In genomic region chr15:40770147-40770721, GRCh38 we compare ENCODE assay signal across 7 cellular contexts. TPM values are rescaled to one million over a fixed set of nuclear protein-coding genes. Genes with fewer than 3 reads are reported as not detected.
DNase-seq lines count a peak whose midpoint lies in the region; ATAC-seq, FAIRE-seq and TF ChIP-seq lines count a peak whose summit lies in the region.

No MANE protein-coding gene starts in this region.

- peaks cover 73% of the 10 kb centered on the region for H3K4me1 ChIP-seq in Karpas-422 (ENCODE audit: low read length)

- peaks cover 8% of the 10 kb centered on the region for H3K36me3 Mint-ChIP-seq in nephron progenitor cell (ENCODE audit: low read depth)

- peaks cover 30% of the 10 kb centered on the region for H3K4me1 Mint-ChIP-seq in nephron progenitor cell

- no peak for TF ChIP-seq CTCF in nephron progenitor cell (IDR thresholded peaks at IDR 0.05)

- no peaks in the 10 kb centered on the region for H3K9me2 ChIP-seq in Karpas-422 (replicated peaks; ENCODE audit: insufficient read depth, low read length)

- H3K79me2 ChIP-seq in Karpas-422 (ENCODE audit: low read length), result peaks cover 9% of the 10 kb centered on the region; the same call in 1 of the 2 replicates

- FAIRE-seq in H54 (lab: Jason Lieb, UNC), result no peak

- peak overlapping the region; percentile 65 for H3K9ac ChIP-seq in Karpas-422 (ENCODE audit: low read length)

- H3K4me3 Mint-ChIP-seq in nephron progenitor cell, result no peak overlapping the region

- ATAC-seq in GM21528 (IDR thresholded peaks at IDR 0.05; ENCODE audit: low FRiP score, unreplicated experiment), result no peak

- H3K36me3 ChIP-seq in Karpas-422 (ENCODE audit: insufficient read depth, low read length), result peaks cover 3% of the 10 kb centered on the region; the same call in 1 of the 2 replicates

- DNase-seq in G401 (ENCODE audit: low spot score), result peak; percentile 55
- DNase-seq in Karpas-422, result peak; percentile 91
- peak in 1 of 61 donors; percentile 21 for DNase-seq in caudate nucleus (lab: John Stamatoyannopoulos, UW)
- DNase-seq in nephron progenitor cell, result no peak
- no peak for DNase-seq in OCI-M1 (lab: John Stamatoyannopoulos, UW)
- DNase-seq in H54 (ENCODE audit: insufficient read length, low spot score), result no peak

- H3K27ac ChIP-seq in Karpas-422 (ENCODE audit: low read length) (peak overlapping the region; percentile 96), caudate nucleus (ENCODE audit: low read depth, low read length) (peak overlapping the region; percentile 44)

- H3K27me3 ChIP-seq in Karpas-422 (ENCODE audit: low read length), result no peaks in the 10 kb centered on the region

- H4K20me1 ChIP-seq in Karpas-422 (ENCODE audit: insufficient read depth, low read depth, low read length), result peaks cover 8% of the 10 kb centered on the region; the same call in 1 of the 2 replicates

- peak overlapping the region; percentile 70 for H3K4me2 ChIP-seq in Karpas-422 (ENCODE audit: low read depth, low read length, poor library complexity, severe bottlenecking)

- in situ Hi-C loops in G401 (cut with HindIII; ENCODE audit: low sequenced_read_pairs), result no loop called here

- H3K27ac Mint-ChIP-seq in nephron progenitor cell, result peak overlapping the region; percentile 81

- H3K9me3 Mint-ChIP-seq in nephron progenitor cell, result no peaks in the 10 kb centered on the region

- H3K4me3 ChIP-seq in Karpas-422 (ENCODE audit: low read length), result peak overlapping the region; percentile 44; the same call in 1 of the 2 replicates

- no peaks in the 10 kb centered on the region for H3K9me3 ChIP-seq in Karpas-422 (ENCODE audit: low read length)

- no peak for TF ChIP-seq POLR2A in H54 (IDR thresholded peaks at IDR 0.05; ENCODE audit: low read depth, low read length)

- H3K27me3 Mint-ChIP-seq in nephron progenitor cell (ENCODE audit: low read depth, poor library complexity), result no peaks in the 10 kb centered on the region

- H2AFZ ChIP-seq in Karpas-422 (ENCODE audit: low read length), result no peak overlapping the region

RNA-seq across cellular contexts. Expression of gene C15orf62, which starts 0.5 kb away (rescaled TPM):
- total RNA-seq in G401 (2014; rRNA removed; shearing (Covaris generic)), result 3.1 and 4.0 TPM in 2 replicates
- 2.4 and 9.8 TPM in 2 replicates for total RNA-seq in Karpas-422 (2014; rRNA removed; shearing (Covaris generic); ENCODE audit: low replicate concordance)

RNA-seq across cellular contexts. Expression of gene GCHFR, which starts 6.4 kb away (rescaled TPM):
- 829 and 1,388 TPM in 2 replicates for total RNA-seq in G401 (2014; rRNA removed; shearing (Covaris generic))
- total RNA-seq in Karpas-422 (2014; rRNA removed; shearing (Covaris generic); ENCODE audit: low replicate concordance), result 173 and 503 TPM in 2 replicates

RNA-seq across cellular contexts. Expression of gene RMDN3, which starts 15.2 kb away (rescaled TPM):
- 107 and 114 TPM in 2 replicates for total RNA-seq in G401 (2014; rRNA removed; shearing (Covaris generic))
- total RNA-seq in Karpas-422 (2014; rRNA removed; shearing (Covaris generic); ENCODE audit: low replicate concordance), result 7.8 and 15.8 TPM in 2 replicates

RNA-seq across cellular contexts. Expression of gene ZFYVE19, which starts 36.7 kb away (rescaled TPM):
- 27.5 and 29.2 TPM in 2 replicates for total RNA-seq in G401 (2014; rRNA removed; shearing (Covaris generic))
- 14.5 and 47.5 TPM in 2 replicates for total RNA-seq in Karpas-422 (2014; rRNA removed; shearing (Covaris generic); ENCODE audit: low replicate concordance)

RNA-seq across cellular contexts. Expression of gene DNAJC17, which starts 37.0 kb away (rescaled TPM):
- 49.7 and 100 TPM in 2 replicates for total RNA-seq in G401 (2014; rRNA removed; shearing (Covaris generic))
- total RNA-seq in Karpas-422 (2014; rRNA removed; shearing (Covaris generic); ENCODE audit: low replicate concordance), result 14.8 and 46.6 TPM in 2 replicates

Comparison
In these comparisons a context has a peak if more than half of its experiments do, and no peak if none do; other contexts are left out.
1. DNase-seq: peak in G401 (single experiment) and Karpas-422 (single experiment); none in nephron progenitor cell (single experiment), OCI-M1 (single experiment) and H54 (single experiment).